In genomic region chr5:53090229-53090628, GRCh38 we compare ENCODE assay signal across 14 cellular contexts. TPM values are rescaled to one million over a fixed set of nuclear protein-coding genes. Genes with fewer than 3 reads are reported as not detected.
A peak's percentile ranks its signal among the peaks of the same experiment; 100 is the strongest.
DNase-seq lines count a peak whose midpoint lies in the region; ATAC-seq and TF ChIP-seq lines count a peak whose summit lies in the region.
"Had no signal": no experiment of that assay in that cellular context is flagged by ENCODE, and none has a peak within 500 bp of the region (broad histone marks: within the 10 kb centered on the region; RNA-seq: fewer than 3 reads in every experiment).

No MANE protein-coding gene starts in this region.

- peaks cover 19% of the 10 kb centered on the region for H3K4me1 ChIP-seq in KMS-11 (ENCODE audit: low read depth, poor library complexity, severe bottlenecking)
- H3K4me1 ChIP-seq: HAP-1 had no signal

- H3K9me3 Mint-ChIP-seq in activated CD4-positive, alpha-beta T cell treated with anti-CD3 and anti-CD28 coated beads, Interleukin-2, amount 10 ng/mL, durations not matched to agents 7 days and 5 days, result no peaks in the 10 kb centered on the region
- no peaks in the 10 kb centered on the region for H3K9me3 Mint-ChIP-seq in activated CD8-positive, alpha-beta T cell treated with anti-CD3 and anti-CD28 coated beads for 36 hours
- no peaks in the 10 kb centered on the region for H3K9me3 Mint-ChIP-seq in naive thymus-derived CD8-positive, alpha-beta T cell
- H3K9me3 Mint-ChIP-seq: IgD-negative memory B cell had no signal

- H3K36me3 ChIP-seq in KMS-11 (ENCODE audit: insufficient read depth), result no peaks in the 10 kb centered on the region

- H3K4me1 Mint-ChIP-seq in activated CD4-positive, alpha-beta T cell treated with anti-CD3 and anti-CD28 coated beads, Interleukin-2, amount 10 ng/mL, durations not matched to agents 7 days and 5 days, result peaks cover 52% of the 10 kb centered on the region
- H3K4me1 Mint-ChIP-seq in activated CD8-positive, alpha-beta T cell treated with anti-CD3 and anti-CD28 coated beads for 36 hours (ENCODE audit: low read depth), result peaks cover 27% of the 10 kb centered on the region
- H3K4me1 Mint-ChIP-seq in naive thymus-derived CD8-positive, alpha-beta T cell, result peaks cover 5 to 9% (median 7%) of the 10 kb centered on the region in 4 donors

- no peak overlapping the region for H3K4me3 Mint-ChIP-seq in activated CD4-positive, alpha-beta T cell treated with anti-CD3 and anti-CD28 coated beads, Interleukin-2, amount 10 ng/mL, durations not matched to agents 7 days and 5 days
- peak overlapping the region; percentile 3 for H3K4me3 Mint-ChIP-seq in activated CD8-positive, alpha-beta T cell treated with anti-CD3 and anti-CD28 coated beads for 36 hours
- no peak overlapping the region for H3K4me3 Mint-ChIP-seq in naive thymus-derived CD8-positive, alpha-beta T cell

- no peak for TF ChIP-seq CTCF in KMS-11 (conservative IDR thresholded peaks at IDR 0.05; ENCODE audit: low read depth, low read length)
- no peak for TF ChIP-seq CTCF in activated CD8-positive, alpha-beta T cell treated with anti-CD3 and anti-CD28 coated beads for 36 hours (IDR thresholded peaks at IDR 0.05)

- H3K27me3 ChIP-seq in KMS-11 (ENCODE audit: insufficient read depth, low read depth), result no peaks in the 10 kb centered on the region; the same call in 1 of the 2 replicates

- H3K79me2 ChIP-seq in KMS-11 (ENCODE audit: insufficient read depth, low read depth), result no peaks in the 10 kb centered on the region

- H3K27ac ChIP-seq in KMS-11, result no peak overlapping the region

- POLR2A ChIA-PET in activated CD4-positive, alpha-beta T cell treated with anti-CD3 and anti-CD28 coated beads, Interleukin-2, amount 10 ng/mL, durations not matched to agents 7 days and 5 days (lab: Charles Lee), result interaction anchor here (1.5 kb wide), 1 partner anchor 58 kb away, joined by 6 read pairs; no protein-coding TSS in a partner anchor
- POLR2A ChIA-PET in activated CD8-positive, alpha-beta T cell treated with anti-CD3 and anti-CD28 coated beads for 36 hours (lab: Charles Lee), result interaction anchor here (0.8 kb wide), 1 partner anchor 58 kb away, joined by 3 read pairs; no protein-coding TSS in a partner anchor
- POLR2A ChIA-PET in naive thymus-derived CD8-positive, alpha-beta T cell (lab: Charles Lee), result no interaction called here

- no peak overlapping the region for H3K9ac ChIP-seq in KMS-11

- CTCF ChIA-PET in activated CD4-positive, alpha-beta T cell treated with anti-CD3 and anti-CD28 coated beads, Interleukin-2, amount 10 ng/mL, durations not matched to agents 7 days and 5 days (lab: Charles Lee), result interaction anchor here (0.7 to 7.3 kb wide), 8 partner anchors 10 to 142 kb away, joined by 3 to 48 read pairs (median 6); no protein-coding TSS in a partner anchor
- CTCF ChIA-PET in activated CD8-positive, alpha-beta T cell treated with anti-CD3 and anti-CD28 coated beads for 36 hours (lab: Charles Lee), result interaction anchor here (0.7 to 4.6 kb wide), 16 partner anchors 11 to 362 kb away, joined by 3 to 56 read pairs (median 3); partner anchors contain the start of gene MOCS2

- peaks cover 30% of the 10 kb centered on the region for H3K36me3 Mint-ChIP-seq in activated CD4-positive, alpha-beta T cell treated with anti-CD3 and anti-CD28 coated beads, Interleukin-2, amount 10 ng/mL, durations not matched to agents 7 days and 5 days (ENCODE audit: low read depth)
- H3K36me3 Mint-ChIP-seq in activated CD8-positive, alpha-beta T cell treated with anti-CD3 and anti-CD28 coated beads for 36 hours (ENCODE audit: low read depth), result no peaks in the 10 kb centered on the region
- H3K36me3 Mint-ChIP-seq in naive thymus-derived CD8-positive, alpha-beta T cell, result no peaks in the 10 kb centered on the region
- H3K36me3 Mint-ChIP-seq: IgD-negative memory B cell had no signal

- intact Hi-C loops in activated CD8-positive, alpha-beta T cell treated with anti-CD3 and anti-CD28 coated beads for 36 hours (cut with micrococcal nuclease), result loop anchor here (10.0 kb wide), 2 partner anchors 55 to 305 kb away; partner anchors contain the start of genes ITGA1 and PELO

- no peak overlapping the region for H2AFZ ChIP-seq in KMS-11 (ENCODE audit: low read depth)

- no peaks in the 10 kb centered on the region for H4K20me1 ChIP-seq in KMS-11 (ENCODE audit: insufficient read depth)

- DNase-seq in activated CD4-positive, alpha-beta T cell treated with anti-CD3 and anti-CD28 coated beads, Interleukin-2, amount 10 ng/mL, durations not matched to agents 7 days and 5 days, result no peak
- no peak for DNase-seq in activated CD4-positive, alpha-beta T cell treated with anti-CD3 and anti-CD28 coated beads for 1 hour
- DNase-seq in activated CD8-positive, alpha-beta T cell treated with anti-CD3 and anti-CD28 coated beads for 36 hours, result peak; percentile 59
- DNase-seq in stimulated activated naive CD8-positive, alpha-beta T cell treated with anti-CD3 and anti-CD28 coated beads, Interleukin-15, Interleukin-2, amounts not matched to agents 100 U/mL and 50 U/mL, for 24 hours, result peak; percentile 19
- DNase-seq in NOMO-1 treated with dmso at 0.1 percent for 144 hours (lab: John Stamatoyannopoulos, UW; ENCODE audit: unreplicated experiment), result no peak
- no peak for DNase-seq in naive thymus-derived CD8-positive, alpha-beta T cell
- DNase-seq in NCI-H226, result no peak
- DNase-seq: NCI-H1436 treated with DMSO at 0.1 percent for 48 hours, NCI-H2081 treated with DMSO at 0.1 percent for 48 hours, NCI-H2227 treated with DMSO at 0.1 percent for 48 hours had no signal

- no peak overlapping the region for H3K4me3 ChIP-seq in KMS-11 (IDR thresholded peaks at IDR 0.05; ENCODE audit: insufficient read depth, low read depth, low read length)
- H3K4me3 ChIP-seq: GM12878, HAP-1 had no signal

- peak; percentile 55 for ATAC-seq in activated CD8-positive, alpha-beta T cell treated with anti-CD3 and anti-CD28 coated beads for 36 hours
- peak; percentile 58 for ATAC-seq in stimulated activated naive CD8-positive, alpha-beta T cell treated with anti-CD3 and anti-CD28 coated beads, Interleukin-15, Interleukin-2, amounts not matched to agents 100 U/mL and 50 U/mL, for 24 hours
- no peak for ATAC-seq in naive thymus-derived CD8-positive, alpha-beta T cell

- H3K4me2 ChIP-seq in KMS-11, result peak overlapping the region; percentile 36

- peak overlapping the region; percentile 28 for H3K27ac Mint-ChIP-seq in activated CD4-positive, alpha-beta T cell treated with anti-CD3 and anti-CD28 coated beads, Interleukin-2, amount 10 ng/mL, durations not matched to agents 7 days and 5 days
- no peak overlapping the region for H3K27ac Mint-ChIP-seq in activated CD8-positive, alpha-beta T cell treated with anti-CD3 and anti-CD28 coated beads for 36 hours
- H3K27ac Mint-ChIP-seq in naive thymus-derived CD8-positive, alpha-beta T cell, result peak overlapping the region in 2 of 10 donors; percentile 24 to 84
- H3K27ac Mint-ChIP-seq: IgD-negative memory B cell had no signal

- no peaks in the 10 kb centered on the region for H3K27me3 Mint-ChIP-seq in activated CD4-positive, alpha-beta T cell treated with anti-CD3 and anti-CD28 coated beads, Interleukin-2, amount 10 ng/mL, durations not matched to agents 7 days and 5 days
- no peaks in the 10 kb centered on the region for H3K27me3 Mint-ChIP-seq in activated CD8-positive, alpha-beta T cell treated with anti-CD3 and anti-CD28 coated beads for 36 hours
- H3K27me3 Mint-ChIP-seq in naive thymus-derived CD8-positive, alpha-beta T cell, result no peaks in the 10 kb centered on the region
- H3K27me3 Mint-ChIP-seq: IgD-negative memory B cell had no signal

RNA-seq across cellular contexts. Expression of gene MOCS2, which starts 19.3 kb away (rescaled TPM):
- 10 to 100 TPM; 24.3 to 25.0 TPM for total RNA-seq in activated CD4-positive, alpha-beta T cell treated with anti-CD3 and anti-CD28 coated beads, Interleukin-2, amount 10 ng/mL, durations not matched to agents 7 days and 5 days
- total RNA-seq in activated CD8-positive, alpha-beta T cell treated with anti-CD3 and anti-CD28 coated beads for 36 hours, result 10 to 100 TPM; 18.6 to 19.9 TPM
- total RNA-seq in naive thymus-derived CD8-positive, alpha-beta T cell, result 10 to 100 TPM; 27.6 to 28.0 TPM
- 10 to 100 TPM; 39.0 to 44.4 (median 42.9) TPM for polyA plus RNA-seq in naive thymus-derived CD8-positive, alpha-beta T cell

Comparison
In these comparisons a context has a peak if more than half of its experiments do, and no peak if none do; other contexts are left out.
1. DNase-seq: peak in activated CD8-positive, alpha-beta T cell treated with anti-CD3 and anti-CD28 coated beads for 36 hours (single experiment) and stimulated activated naive CD8-positive, alpha-beta T cell treated with anti-CD3 and anti-CD28 coated beads, Interleukin-15, Interleukin-2, amounts not matched to agents 100 U/mL and 50 U/mL, for 24 hours (single experiment); none in activated CD4-positive, alpha-beta T cell treated with anti-CD3 and anti-CD28 coated beads, Interleukin-2, amount 10 ng/mL, durations not matched to agents 7 days and 5 days (single experiment), activated CD4-positive, alpha-beta T cell treated with anti-CD3 and anti-CD28 coated beads for 1 hour (single experiment), NOMO-1 treated with dmso at 0.1 percent for 144 hours (single experiment), naive thymus-derived CD8-positive, alpha-beta T cell (0 of 10) and NCI-H226 (single experiment).
2. ATAC-seq: peak in activated CD8-positive, alpha-beta T cell treated with anti-CD3 and anti-CD28 coated beads for 36 hours (single experiment) and stimulated activated naive CD8-positive, alpha-beta T cell treated with anti-CD3 and anti-CD28 coated beads, Interleukin-15, Interleukin-2, amounts not matched to agents 100 U/mL and 50 U/mL, for 24 hours (single experiment); none in naive thymus-derived CD8-positive, alpha-beta T cell (0 of 2).